Comparison of ENCODE assay signal across 12 cellular contexts in genomic region chr14:101889898-101890297, GRCh38.
DNase-seq lines count a peak whose midpoint lies in the region; ATAC-seq and TF ChIP-seq lines count a peak whose summit lies in the region.
"Had no signal": no experiment of that assay in that cellular context is flagged by ENCODE, and none has a peak within 500 bp of the region (broad histone marks: within the 10 kb centered on the region; RNA-seq: fewer than 3 reads in every experiment).

No MANE protein-coding gene starts in this region.

- no peak overlapping the region for H3K4me2 ChIP-seq in osteoblast (ENCODE audit: insufficient read depth, low read length)

- peaks cover 18% of the 10 kb centered on the region for H3K36me3 Mint-ChIP-seq in chondrocyte (ENCODE audit: low read depth)

- ATAC-seq in GM18868 (IDR thresholded peaks at IDR 0.05; ENCODE audit: unreplicated experiment), result no peak

- no peaks in the 10 kb centered on the region for H3K27me3 ChIP-seq in osteoblast (ENCODE audit: insufficient read depth, low read length)
- H3K27me3 ChIP-seq: uterus had no signal

- no peaks in the 10 kb centered on the region for H3K4me1 ChIP-seq in osteoblast (ENCODE audit: insufficient read depth, low read length)
- H3K4me1 ChIP-seq: parathyroid adenoma, uterus had no signal

- no peak overlapping the region for H3K27ac ChIP-seq in osteoblast (ENCODE audit: low read depth, low read length)
- H3K27ac ChIP-seq: parathyroid adenoma, uterus had no signal

- H3K27ac Mint-ChIP-seq in chondrocyte (ENCODE audit: unreplicated experiment), result no peak overlapping the region

- H3K9me3 ChIP-seq in osteoblast (ENCODE audit: low read depth, low read length), result no peaks in the 10 kb centered on the region
- H3K9me3 ChIP-seq: uterus had no signal

- no peak overlapping the region for H3K4me3 Mint-ChIP-seq in chondrocyte (ENCODE audit: unreplicated experiment)

- peaks cover 51% of the 10 kb centered on the region for H3K36me3 ChIP-seq in osteoblast (ENCODE audit: insufficient read depth, low read length)
- H3K36me3 ChIP-seq: uterus had no signal

- no peaks in the 10 kb centered on the region for H3K4me1 Mint-ChIP-seq in chondrocyte (ENCODE audit: low read depth)

- H2AFZ ChIP-seq in osteoblast (ENCODE audit: low read length), result no peak overlapping the region
- H2AFZ ChIP-seq: parathyroid adenoma had no signal

- DNase-seq in SIG-M5 treated with dmso at 0.1 percent for 504 hours (lab: John Stamatoyannopoulos, UW; ENCODE audit: unreplicated experiment) (peak; percentile 10), SIG-M5 (lab: John Stamatoyannopoulos, UW) (no peak), MV-4-11 (lab: John Stamatoyannopoulos, UW) (peak; percentile 3), chondrocyte (ENCODE audit: low spot score) (no peak), osteoblast (ENCODE audit: insufficient read length, low spot score, missing footprints) (no peak), NCI-H82 treated with DMSO at 0.1 percent for 48 hours (lab: John Stamatoyannopoulos, UW; ENCODE audit: unreplicated experiment) (no peak), LoVo (ENCODE audit: low spot score) (no peak)
- DNase-seq: activated T-cell treated with anti-CD3 and anti-CD28 coated beads, Interleukin-2, amount 50 U/mL, for 1 hour; GOT3; uterus had no signal

- H3K9me3 Mint-ChIP-seq in chondrocyte (ENCODE audit: low read depth), result peaks cover 3% of the 10 kb centered on the region

- H4K20me1 ChIP-seq in osteoblast (ENCODE audit: insufficient read depth, low read length), result peaks cover 5% of the 10 kb centered on the region

- TF ChIP-seq CTCF in chondrocyte (IDR thresholded peaks at IDR 0.05) (peak; percentile 26), osteoblast (IDR thresholded peaks at IDR 0.05; ENCODE audit: extremely low read depth, low read depth, low read length) (peak; percentile 17)

- no peaks in the 10 kb centered on the region for H3K79me2 ChIP-seq in osteoblast (ENCODE audit: insufficient read depth, low read length)
- H3K79me2 ChIP-seq: parathyroid adenoma had no signal

- H3K27me3 Mint-ChIP-seq in chondrocyte (ENCODE audit: low read depth), result no peaks in the 10 kb centered on the region

- H3K4me3 ChIP-seq in osteoblast (ENCODE audit: insufficient read depth, low read length), result no peak overlapping the region
- H3K4me3 ChIP-seq: uterus had no signal

Comparison
In these comparisons a context has a peak if more than half of its experiments do, and no peak if none do; other contexts are left out.
1. DNase-seq: peak in SIG-M5 treated with dmso at 0.1 percent for 504 hours (single experiment) and MV-4-11 (single experiment); none in SIG-M5 (single experiment), chondrocyte (single experiment), osteoblast (single experiment), NCI-H82 treated with DMSO at 0.1 percent for 48 hours (single experiment) and LoVo (single experiment).